Comparison of ENCODE assay signal across 10 cellular contexts in the genomic region with DNA sequence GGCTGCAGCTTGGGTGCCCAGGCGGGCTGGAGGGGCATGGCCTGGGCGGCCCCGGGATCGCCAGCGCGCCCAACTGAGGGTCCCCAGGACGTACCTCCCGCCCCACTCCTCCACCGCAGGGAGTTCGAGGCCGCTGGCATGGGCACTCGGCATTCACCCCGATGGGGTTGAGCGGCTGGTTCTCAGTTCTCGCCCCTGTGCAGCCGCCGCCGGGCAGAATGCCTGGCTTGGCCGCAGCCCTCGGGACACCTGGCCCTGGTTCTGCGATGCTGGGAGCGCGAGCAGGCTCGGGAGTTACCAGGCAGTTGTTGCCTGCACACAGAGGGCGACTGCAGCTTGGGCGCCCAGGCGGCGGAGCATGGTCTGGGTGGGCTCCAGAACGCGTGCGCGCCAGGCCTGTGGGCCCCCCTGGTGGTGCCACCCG.
DNase-seq lines count a peak whose midpoint lies in the region; ATAC-seq, FAIRE-seq and TF ChIP-seq lines count a peak whose summit lies in the region.
"Had no signal": no experiment of that assay in that cellular context is flagged by ENCODE, and none has a peak within 500 bp of the region (broad histone marks: within the 10 kb centered on the region; RNA-seq: fewer than 3 reads in every experiment).

No MANE protein-coding gene starts in this region.

- peaks cover 12% of the 10 kb centered on the region for H3K79me2 ChIP-seq in MM.1S (ENCODE audit: low read length)

- H3K27ac ChIP-seq in MM.1S (ENCODE audit: low read length): peak overlapping the region; percentile 86; the same call in 1 of the 2 replicates
- H3K27ac ChIP-seq in pancreas: no peak overlapping the region
- H3K27ac ChIP-seq: gastrocnemius medialis had no signal

- TF ChIP-seq CTCF in MM.1S (IDR thresholded peaks at IDR 0.05; ENCODE audit: low read length) (0 out of 2 replicates have a peak, but pooled peaks have one; percentile 3), epithelial cell of proximal tubule (conservative IDR thresholded peaks at IDR 0.05; ENCODE audit: low read depth, low read length) (no peak), pancreas (IDR thresholded peaks at IDR 0.05) (no peak), GM10266 (IDR thresholded peaks at IDR 0.05; ENCODE audit: control insufficient read depth, insufficient read depth, low read depth, missing control alignments) (no peak)

- 7 to 8% methylated on average over 30 to 33 of the region's 33 CpGs for WGBS in pancreas, 2 donors

- H3K4me3 ChIP-seq in MM.1S (ENCODE audit: low read length) (peak overlapping the region; percentile 58), epithelial cell of proximal tubule (ENCODE audit: low read depth, low read length) (peak overlapping the region; percentile 49), pancreas (peak overlapping the region in 2 of 4 donors; percentile 33 to 52), MG63 (no peak overlapping the region)

- no peak for FAIRE-seq in pancreas (lab: Jason Lieb, UNC)

- no peaks in the 10 kb centered on the region for H3K9me2 ChIP-seq in MM.1S (replicated peaks; ENCODE audit: insufficient read depth, low read length)

- peak overlapping the region; percentile 58 for H3K4me2 ChIP-seq in MM.1S (ENCODE audit: low read depth, low read length)

- peak overlapping the region; percentile 92; the same call in 1 of the 2 replicates for H3K9ac ChIP-seq in MM.1S (ENCODE audit: low read length)

- H4K20me1 ChIP-seq in MM.1S (ENCODE audit: insufficient read depth, low read length): no peaks in the 10 kb centered on the region

- H3K36me3 ChIP-seq in MM.1S (replicated peaks; ENCODE audit: insufficient read depth, low read length): no peaks in the 10 kb centered on the region
- H3K36me3 ChIP-seq in pancreas: no peaks in the 10 kb centered on the region
- H3K36me3 ChIP-seq in MG63: no peaks in the 10 kb centered on the region
- H3K36me3 ChIP-seq: gastrocnemius medialis had no signal

- peak overlapping the region; percentile 67 for H2AFZ ChIP-seq in MM.1S (ENCODE audit: low read length)

- peaks cover 14% of the 10 kb centered on the region for H3F3A ChIP-seq in MM.1S (ENCODE audit: insufficient read depth, low read length)

- peak in 2 of 4 donors; percentile 1 to 3 for ATAC-seq in pancreas

- H3K27me3 ChIP-seq in MM.1S (replicated peaks; ENCODE audit: insufficient read depth, low read length) (peaks cover 39% of the 10 kb centered on the region), pancreas (peaks cover 15 to 66% (median 21%) of the 10 kb centered on the region in 4 donors), MG63 (peaks cover 82% of the 10 kb centered on the region)

- peak; percentile 77 for DNase-seq in DMS 273 (lab: John Stamatoyannopoulos, UW; ENCODE audit: unreplicated experiment)
- no peak for DNase-seq in DMS 273 treated with DMSO at 0.1 percent for 48 hours (lab: John Stamatoyannopoulos, UW)
- peak; percentile 32 for DNase-seq in MM.1S
- DNase-seq in epithelial cell of proximal tubule (ENCODE audit: low read depth): no peak
- peak in 4 of 6 donors; percentile 3 to 59 (median 32) for DNase-seq in pancreas
- DNase-seq in MG63: no peak
- DNase-seq in GM10266 (ENCODE audit: extremely low spot score): no peak
- DNase-seq in RPMI8226: no peak
- DNase-seq: KG1 had no signal

- intact Hi-C loops in pancreas (cut with DNase I): no loop called here

- peaks cover 11% of the 10 kb centered on the region; the same call in 1 of the 2 replicates for H3K4me1 ChIP-seq in MM.1S (ENCODE audit: low read length)
- peaks cover 0 to 9% (median 7%) of the 10 kb centered on the region in 3 donors for H3K4me1 ChIP-seq in pancreas

- no peaks in the 10 kb centered on the region for H3K9me3 ChIP-seq in MM.1S (replicated peaks; ENCODE audit: insufficient read depth, low read length)
- no peaks in the 10 kb centered on the region for H3K9me3 ChIP-seq in pancreas
- peaks cover 4% of the 10 kb centered on the region for H3K9me3 ChIP-seq in MG63
- H3K9me3 ChIP-seq: gastrocnemius medialis had no signal

Comparison
In these comparisons a context has a peak if more than half of its experiments do, and no peak if none do; other contexts are left out.
1. DNase-seq: peak in DMS 273 (single experiment), MM.1S (single experiment) and pancreas (4 of 6); none in DMS 273 treated with DMSO at 0.1 percent for 48 hours (single experiment), epithelial cell of proximal tubule (single experiment), MG63 (single experiment), GM10266 (single experiment) and RPMI8226 (single experiment).